In genomic region chr4:106316773-106317409, GRCh38 we compare ENCODE assay signal across 8 cellular contexts. TPM values are rescaled to one million over a fixed set of nuclear protein-coding genes. Genes with fewer than 3 reads are reported as not detected.
A peak's percentile ranks its signal among the peaks of the same experiment; 100 is the strongest.
DNase-seq lines count a peak whose midpoint lies in the region; ATAC-seq and TF ChIP-seq lines count a peak whose summit lies in the region.

No MANE protein-coding gene starts in this region.

- peak; percentile 1 for ATAC-seq in HG03159 (IDR thresholded peaks at IDR 0.05; ENCODE audit: unreplicated experiment)
- no peak for ATAC-seq in activated naive CD8-positive, alpha-beta T cell treated with anti-CD3 and anti-CD28 coated beads, Interleukin-2, amount 50 U/mL, for 24 hours

- peaks cover 29% of the 10 kb centered on the region for H3K36me3 Mint-ChIP-seq in activated naive CD8-positive, alpha-beta T cell treated with anti-CD3 and anti-CD28 coated beads, Interleukin-2, amount 50 U/mL, for 24 hours (ENCODE audit: low read depth)

- peak overlapping the region; percentile 80 for H2BK5ac ChIP-seq in mesendoderm (ENCODE audit: low read length)

- H3K18ac ChIP-seq in mesendoderm (ENCODE audit: low read length), result no peak overlapping the region

- WGBS in mesendoderm (ENCODE audit: extremely low coverage, insufficient coverage, low lambda C conversion rate), result no CpG with 5 or more reads among the region's 13 CpGs

- H3K36me3 ChIP-seq in mesendoderm (ENCODE audit: control insufficient read depth, insufficient read depth, low read length), result no peaks in the 10 kb centered on the region

- DNase-seq in astrocyte of the cerebellum (ENCODE audit: low read depth) (no peak), mesendoderm (no peak), mucosa of gallbladder (ENCODE audit: low spot score) (no peak), NCI-H1694 (lab: John Stamatoyannopoulos, UW) (no peak), NCI-H226 (no peak)
- no peak for DNase-seq in activated naive CD8-positive, alpha-beta T cell treated with anti-CD3 and anti-CD28 coated beads, Interleukin-2, amount 50 U/mL, for 24 hours

- peaks cover 2% of the 10 kb centered on the region for H3K4me1 ChIP-seq in mesendoderm (ENCODE audit: control insufficient read depth, low read depth, low read length)

- H3K4me3 ChIP-seq in GM12875 (ENCODE audit: low read depth, low read length) (peak overlapping the region; percentile 94), astrocyte of the cerebellum (ENCODE audit: low read depth, low read length) (peak overlapping the region; percentile 86), mesendoderm (ENCODE audit: low read length) (peak overlapping the region; percentile 71)

- H3K27ac Mint-ChIP-seq in activated naive CD8-positive, alpha-beta T cell treated with anti-CD3 and anti-CD28 coated beads, Interleukin-2, amount 50 U/mL, for 24 hours, result no peak overlapping the region

- no peak overlapping the region for H2BK120ac ChIP-seq in mesendoderm (ENCODE audit: low read depth, low read length)

- H2BK15ac ChIP-seq in mesendoderm (replicated peaks; ENCODE audit: low read depth), result no peak overlapping the region

- H3K9me3 Mint-ChIP-seq in activated naive CD8-positive, alpha-beta T cell treated with anti-CD3 and anti-CD28 coated beads, Interleukin-2, amount 50 U/mL, for 24 hours, result no peaks in the 10 kb centered on the region

- no peak overlapping the region for H3K23ac ChIP-seq in mesendoderm (ENCODE audit: low read length)

- H3K27me3 Mint-ChIP-seq in activated naive CD8-positive, alpha-beta T cell treated with anti-CD3 and anti-CD28 coated beads, Interleukin-2, amount 50 U/mL, for 24 hours, result no peaks in the 10 kb centered on the region

- no peaks in the 10 kb centered on the region for H3K27me3 ChIP-seq in mesendoderm (ENCODE audit: insufficient read depth, low read length, poor library complexity)

- no peak overlapping the region for H4K5ac ChIP-seq in mesendoderm (ENCODE audit: low read length)

- peaks cover 11% of the 10 kb centered on the region for H3K79me1 ChIP-seq in mesendoderm (ENCODE audit: low read length)

- H3K9ac ChIP-seq in mesendoderm (ENCODE audit: low read length), result peak overlapping the region; percentile 95

- in situ Hi-C loops in astrocyte of the cerebellum (cut with HindIII; ENCODE audit: low sequenced_read_pairs), result no loop called here

- peaks cover 39% of the 10 kb centered on the region for H3K4me1 Mint-ChIP-seq in activated naive CD8-positive, alpha-beta T cell treated with anti-CD3 and anti-CD28 coated beads, Interleukin-2, amount 50 U/mL, for 24 hours

- no peak overlapping the region for H4K8ac ChIP-seq in mesendoderm (ENCODE audit: low read depth, low read length)

- no peak overlapping the region for H3K4me3 Mint-ChIP-seq in activated naive CD8-positive, alpha-beta T cell treated with anti-CD3 and anti-CD28 coated beads, Interleukin-2, amount 50 U/mL, for 24 hours

- H3K4ac ChIP-seq in mesendoderm (ENCODE audit: low read depth, low read length), result no peak overlapping the region

- peak overlapping the region; percentile 99 for H3K56ac ChIP-seq in mesendoderm (ENCODE audit: low read length)

- H3K4me2 ChIP-seq in mesendoderm (ENCODE audit: low read length), result peak overlapping the region; percentile 97

- peaks cover 21% of the 10 kb centered on the region for H3K79me2 ChIP-seq in mesendoderm (ENCODE audit: control insufficient read depth, insufficient read depth, low read length)

- H3K27ac ChIP-seq in mesendoderm (ENCODE audit: low read depth, low read length), result peak overlapping the region; percentile 60

- no peak for TF ChIP-seq CTCF in GM12875 (IDR thresholded peaks at IDR 0.05; ENCODE audit: borderline replicate concordance, insufficient read depth, low read depth, low read length)
- no peak for TF ChIP-seq CTCF in astrocyte of the cerebellum (IDR thresholded peaks at IDR 0.05; ENCODE audit: low read depth, low read length, missing control alignments)

- H2AK5ac ChIP-seq in mesendoderm (ENCODE audit: low read length), result peak overlapping the region; percentile 56

RNA-seq across cellular contexts. Expression of gene AIMP1, which starts 0.5 kb away (rescaled TPM):
- 82.2 TPM for polyA plus RNA-seq in mesendoderm (2013, experiment 1 of 2)
- 84.6 TPM for polyA plus RNA-seq in mesendoderm (2013, experiment 2 of 2)
- total RNA-seq in mucosa of gallbladder, result 46.0 TPM

RNA-seq across cellular contexts. Expression of gene TBCK, which starts 0.9 kb away (rescaled TPM):
- 6.6 TPM for polyA plus RNA-seq in mesendoderm (2013, experiment 1 of 2)
- polyA plus RNA-seq in mesendoderm (2013, experiment 2 of 2), result 6.2 TPM
- 70.6 TPM for total RNA-seq in mucosa of gallbladder

RNA-seq across cellular contexts. Expression of gene GIMD1, which starts 51.7 kb away (rescaled TPM):
- not detected for polyA plus RNA-seq in mesendoderm (2013, experiment 1 of 2)
- polyA plus RNA-seq in mesendoderm (2013, experiment 2 of 2), result not detected
- total RNA-seq in mucosa of gallbladder, result 34.1 TPM
